13 cellular contexts compared by ENCODE assay signal in genomic region chr20:642398-643174, GRCh38. TPM values are rescaled to one million over a fixed set of nuclear protein-coding genes. Genes with fewer than 3 reads are reported as not detected.
DNase-seq lines count a peak whose midpoint lies in the region; ATAC-seq, FAIRE-seq and TF ChIP-seq lines count a peak whose summit lies in the region.
"Had no signal": no experiment of that assay in that cellular context is flagged by ENCODE, and none has a peak within 500 bp of the region (broad histone marks: within the 10 kb centered on the region; RNA-seq: fewer than 3 reads in every experiment).

No MANE protein-coding gene starts in this region.

- no peaks in the 10 kb centered on the region for H4K20me1 ChIP-seq in H1 (replicated peaks in 1 of 2; ENCODE audit: control insufficient read depth in 1 of 2, insufficient read depth in 2 of 2, low read length in 2 of 2)

- H3K9ac ChIP-seq in H1 (replicated peaks in 1 of 4; ENCODE audit: extremely low read depth in 1 of 4, low read depth in 3 of 4, low read length in 3 of 4) = no peak overlapping the region

- no peak for TF ChIP-seq POLR2A in H1 (IDR thresholded peaks at IDR 0.05; ENCODE audit: control extremely low read depth in 1 of 2, low read depth in 2 of 2, low read length in 2 of 2)
- TF ChIP-seq POLR2A in tibial nerve (IDR thresholded peaks at IDR 0.05) = no peak

- no peak overlapping the region for H3K27ac ChIP-seq in H1 (ENCODE audit: low read depth, low read length)
- peak overlapping the region; percentile 32 to 89 (median 73) for H3K27ac ChIP-seq in tibial nerve
- H3K27ac ChIP-seq: cardiac muscle cell had no signal

- TF ChIP-seq CTCF in H1 (IDR thresholded peaks at IDR 0.05; ENCODE audit: control extremely low read depth in 1 of 3, insufficient read depth in 1 of 3, low read depth in 1 of 3, low read length in 3 of 3) = no peak
- no peak for TF ChIP-seq CTCF in tibial nerve (IDR thresholded peaks at IDR 0.05)

- H2AK5ac ChIP-seq in H1 (ENCODE audit: low read depth, low read length) = no peak overlapping the region

- H3K36me3 ChIP-seq in H1 (ENCODE audit: control insufficient read depth in 2 of 4, insufficient read depth in 4 of 4, low read length in 3 of 4) (peaks cover 3 to 7% (median 4%) of the 10 kb centered on the region in 4 experiments; a peak in 6 of 8 replicates), tibial nerve (peaks cover 0 to 8% (median 0%) of the 10 kb centered on the region in 3 donors)

- no peak for TF ChIP-seq RAD21 in H1 (IDR thresholded peaks at IDR 0.05 in 1 of 2, conservative IDR thresholded peaks at IDR 0.05 in 1 of 2; ENCODE audit: low read depth in 2 of 2, low read length in 2 of 2)

- H2BK5ac ChIP-seq in H1 (ENCODE audit: low read depth, low read length) = no peak overlapping the region

- H3K79me1 ChIP-seq in H1 (ENCODE audit: low read depth, low read length) = no peaks in the 10 kb centered on the region

- H3K4me3 ChIP-seq in H1 (ENCODE audit: extremely low read depth in 1 of 4, insufficient read depth in 2 of 4, low read depth in 3 of 4, low read length in 4 of 4) = peak overlapping the region in 1 of 4 experiments; percentile 45; a peak in 1 of 8 replicates
- H3K4me3 ChIP-seq in tibial nerve = peak overlapping the region; percentile 8 to 50 (median 34)
- H3K4me3 ChIP-seq: cardiac muscle cell had no signal

- H2BK120ac ChIP-seq in H1 (replicated peaks; ENCODE audit: low read depth, low read length) = no peak overlapping the region

- H2BK20ac ChIP-seq in H1 (ENCODE audit: low read length) = no peak overlapping the region

- H3K18ac ChIP-seq in H1 (ENCODE audit: extremely low read depth, low read length) = no peak overlapping the region

- FAIRE-seq in H1 (lab: Jason Lieb, UNC) = no peak
- FAIRE-seq: RCC 7860 had no signal

- H2AFZ ChIP-seq in H1 (ENCODE audit: low read length) = no peak overlapping the region

- ATAC-seq in HG03571 (IDR thresholded peaks at IDR 0.05; ENCODE audit: unreplicated experiment) (no peak), HG02885 (IDR thresholded peaks at IDR 0.05; ENCODE audit: poor library complexity, unreplicated experiment) (no peak)
- ATAC-seq: activated CD8-positive, alpha-beta T cell treated with anti-CD3 and anti-CD28 coated beads for 36 hours had no signal

- H3K23ac ChIP-seq in H1 (ENCODE audit: insufficient read length) = no peak overlapping the region

- H3K4me1 ChIP-seq in H1 (replicated peaks in 1 of 4; ENCODE audit: control insufficient read depth in 3 of 4, insufficient read depth in 4 of 4, low read length in 3 of 4) (peaks cover 0 to 4% (median 1%) of the 10 kb centered on the region in 4 experiments; a peak in 2 of 7 replicates), tibial nerve (peaks cover 0 to 26% (median 10%) of the 10 kb centered on the region in 4 donors)

- no peak for TF ChIP-seq EP300 in H1 (IDR thresholded peaks at IDR 0.05; ENCODE audit: borderline replicate concordance in 1 of 2, low read depth in 2 of 2, low read length in 2 of 2)
- TF ChIP-seq EP300 in tibial nerve (IDR thresholded peaks at IDR 0.05) = no peak

- peak overlapping the region; percentile 41; the same call in 1 of the 2 replicates for H4K8ac ChIP-seq in H1 (ENCODE audit: extremely low read depth, insufficient read depth, low read length)

- H2BK15ac ChIP-seq in H1 (ENCODE audit: low read length) = no peak overlapping the region

- no peak overlapping the region for H3K56ac ChIP-seq in H1 (replicated peaks; ENCODE audit: insufficient read length, low read depth, low read length)

- H3K4me2 ChIP-seq in H1 (ENCODE audit: insufficient read depth in 1 of 2, low read depth in 2 of 2, low read length in 2 of 2) = peak overlapping the region; percentile 4 to 36; a peak in 2 of 4 replicates

- H4K91ac ChIP-seq in H1 (replicated peaks; ENCODE audit: insufficient read length, low read length) = no peak overlapping the region

- H3K23me2 ChIP-seq in H1 (ENCODE audit: low read depth, low read length) = no peaks in the 10 kb centered on the region

- 26% methylated on average over 22 of the region's 57 CpGs; no CpG with 5 or more reads in 1 of the 2 experiments for WGBS in H1 (ENCODE audit: extremely low coverage in 1 of 2, insufficient coverage in 1 of 2, insufficient read length in 1 of 2, insufficient replicate concordance in 2 of 2, low coverage in 1 of 2, low lambda C conversion rate in 2 of 2, missing lambda C conversion rate in 1 of 2), 2 experiments
- WGBS in tibial nerve, 2 donors = 3 to 8% methylated on average over 20 to 38 of the region's 57 CpGs

- H4K5ac ChIP-seq in H1 (ENCODE audit: insufficient read length, low read depth, low read length) = no peak overlapping the region

- no peak overlapping the region for H3K4ac ChIP-seq in H1 (replicated peaks; ENCODE audit: insufficient read length, low read depth, low read length)

- H3K9me3 ChIP-seq in H1 (ENCODE audit: insufficient read depth in 2 of 2, low read depth in 1 of 2, low read length in 1 of 2) (no peaks in the 10 kb centered on the region), tibial nerve (peaks cover 0 to 1% (median 0%) of the 10 kb centered on the region in 4 donors)

- no peaks in the 10 kb centered on the region for H3K27me3 ChIP-seq in H1 (replicated peaks in 1 of 4; ENCODE audit: control insufficient read depth in 3 of 4, extremely low read depth in 1 of 4, insufficient read depth in 3 of 4, low read length in 3 of 4)
- H3K27me3 ChIP-seq in tibial nerve = no peaks in the 10 kb centered on the region
- H3K27me3 ChIP-seq: cardiac muscle cell had no signal

- no peak overlapping the region for H3K14ac ChIP-seq in H1 (ENCODE audit: insufficient read length)

- CTCF ChIA-PET in H1 (lab: Charles Lee; ENCODE audit: partially characterized antibody) = interaction anchor here (0.5 to 11.0 kb wide), 12 partner anchors 13 to 1956 kb away, joined by 3 to 157 read pairs (median 4); partner anchors contain the start of gene CSNK2A1

- POLR2A ChIA-PET in H1 (lab: Charles Lee; ENCODE audit: partially characterized antibody) = interaction anchor here (0.7 to 1.1 kb wide), 4 partner anchors 60 to 161 kb away, joined by 3 read pairs; no protein-coding TSS in a partner anchor

- no peaks in the 10 kb centered on the region for H3K79me2 ChIP-seq in H1 (ENCODE audit: control insufficient read depth in 1 of 2, insufficient read depth in 2 of 2, low read length in 2 of 2)

- H2BK12ac ChIP-seq in H1 (ENCODE audit: low read depth, low read length) = no peak overlapping the region

- DNase-seq in NCI-H748 (lab: John Stamatoyannopoulos, UW; ENCODE audit: unreplicated experiment) = peak; percentile 61
- no peak for DNase-seq in NCI-H748 treated with DMSO at 0.1 percent for 48 hours (lab: John Stamatoyannopoulos, UW)
- DNase-seq in H1 (ENCODE audit: low read depth in 1 of 2, low spot score in 2 of 2) = no peak
- peak; percentile 61 for DNase-seq in midbrain (lab: John Stamatoyannopoulos, UW)
- no peak for DNase-seq in tibial nerve (ENCODE audit: low spot score in 2 of 2)
- no peak for DNase-seq in pons (ENCODE audit: low spot score)
- DNase-seq: activated CD8-positive, alpha-beta T cell treated with anti-CD3 and anti-CD28 coated beads for 36 hours; Kasumi-1; stimulated activated CD4-positive, alpha-beta T cell treated with anti-CD3 and anti-CD28 coated beads, Interleukin-4, amount 100 ng/mL, for 1 hour had no signal

TF ChIP-seq in H1, 55 proteins besides CTCF, POLR2A, EP300 and RAD21:
- TF ChIP-seq HDAC2 (IDR thresholded peaks at IDR 0.05; ENCODE audit: borderline replicate concordance in 1 of 2, low read depth in 2 of 2, low read length in 2 of 2) (no peak), CREB1 (IDR thresholded peaks at IDR 0.05) (0 out of 2 replicates have a peak, but pooled peaks have one; percentile 51)

RNA-seq across cellular contexts. Expression of gene SRXN1, which starts 10.4 kb away (rescaled TPM):
- 15.8 and 16.7 TPM in 2 replicates for total RNA-seq in H1 (2021; fragmentation: NEBNext Ultra II Directional; extraction: Animal tissue kit (Norgen Biotek cat#: 25700))
- polyA plus RNA-seq in H1 (2011; rRNA removed) = 12.2 and 12.7 TPM in 2 replicates
- polyA plus RNA-seq in H1 (2011; cell fraction: cytosol; rRNA removed) = 15.8 TPM
- 7.5 TPM for polyA plus RNA-seq in H1 (2011; cell fraction: nucleus; rRNA removed)
- 15.0 to 16.5 TPM (median 15.5 TPM) in 4 replicates for polyA plus RNA-seq in H1 (2012, experiment 1 of 2)
- 5.7 TPM for polyA plus RNA-seq in H1 (2012, experiment 2 of 2)
- 13.5 TPM for polyA plus RNA-seq in H1 (2013, experiment 1 of 2)
- polyA plus RNA-seq in H1 (2013, experiment 2 of 2) = 13.9 TPM
- polyA minus RNA-seq in H1 (2011; rRNA and poly(A)+ RNA removed) = 14.4 and 15.9 TPM in 2 replicates
- polyA minus RNA-seq in H1 (2011; cell fraction: cytosol; rRNA and poly(A)+ RNA removed) = 5.9 TPM
- polyA minus RNA-seq in H1 (2011; cell fraction: nucleus; rRNA and poly(A)+ RNA removed) = 7.6 TPM
- 10 to 100 TPM; 15.1 to 31.8 (median 19.5) TPM for total RNA-seq in tibial nerve

RNA-seq across cellular contexts. Expression of gene TCF15, which starts 32.5 kb away (rescaled TPM):
- total RNA-seq in H1 (2021; fragmentation: NEBNext Ultra II Directional; extraction: Animal tissue kit (Norgen Biotek cat#: 25700)) = 6.9 and 7.3 TPM in 2 replicates
- 3.7 and 4.4 TPM in 2 replicates for polyA plus RNA-seq in H1 (2011; rRNA removed)
- 4.0 TPM for polyA plus RNA-seq in H1 (2011; cell fraction: cytosol; rRNA removed)
- 2.3 TPM for polyA plus RNA-seq in H1 (2011; cell fraction: nucleus; rRNA removed)
- polyA plus RNA-seq in H1 (2012, experiment 1 of 2) = 3.3 to 7.0 TPM (median 5.5 TPM) in 4 replicates
- polyA plus RNA-seq in H1 (2012, experiment 2 of 2) = 1.3 TPM
- polyA plus RNA-seq in H1 (2013, experiment 1 of 2) = 5.6 TPM
- 5.4 TPM for polyA plus RNA-seq in H1 (2013, experiment 2 of 2)
- 0.15 and 0.38 TPM in 2 replicates for polyA minus RNA-seq in H1 (2011; rRNA and poly(A)+ RNA removed)
- 4.1 TPM for polyA minus RNA-seq in H1 (2011; cell fraction: cytosol; rRNA and poly(A)+ RNA removed)
- 2.9 TPM for polyA minus RNA-seq in H1 (2011; cell fraction: nucleus; rRNA and poly(A)+ RNA removed)
- 1 to 10 TPM in 2 of 4 donors, under 1 TPM in 1, not detected in 1; 0.30 to 4.5 (median 1.1) TPM for total RNA-seq in tibial nerve

RNA-seq across cellular contexts. Expression of gene SCRT2, which starts 33.0 kb away (rescaled TPM):
- total RNA-seq in H1 (2021; fragmentation: NEBNext Ultra II Directional; extraction: Animal tissue kit (Norgen Biotek cat#: 25700)) = 0.27 and 0.34 TPM in 2 replicates
- 0.12 and 0.14 TPM in 2 replicates for polyA plus RNA-seq in H1 (2011; rRNA removed)
- polyA plus RNA-seq in H1 (2011; cell fraction: cytosol; rRNA removed) = 0.05 TPM
- 0.57 TPM for polyA plus RNA-seq in H1 (2011; cell fraction: nucleus; rRNA removed)
- 0.21 to 0.36 TPM (median 0.32 TPM) in 4 replicates for polyA plus RNA-seq in H1 (2012, experiment 1 of 2)
- 0.25 TPM for polyA plus RNA-seq in H1 (2012, experiment 2 of 2)
- polyA plus RNA-seq in H1 (2013, experiment 1 of 2) = 0.59 TPM
- polyA plus RNA-seq in H1 (2013, experiment 2 of 2) = 0.55 TPM
- polyA minus RNA-seq in H1 (2011; rRNA and poly(A)+ RNA removed) = 0.05 and 0.06 TPM in 2 replicates
- 0.44 TPM for polyA minus RNA-seq in H1 (2011; cell fraction: cytosol; rRNA and poly(A)+ RNA removed)
- polyA minus RNA-seq in H1 (2011; cell fraction: nucleus; rRNA and poly(A)+ RNA removed) = 0.30 TPM
- not detected for total RNA-seq in tibial nerve
- total RNA-seq: activated CD8-positive, alpha-beta T cell treated with anti-CD3 and anti-CD28 coated beads for 36 hours; cardiac muscle cell had no signal
- polyA plus RNA-seq: cardiac muscle cell had no signal

Comparison
In these comparisons a context has a peak if more than half of its experiments do, and no peak if none do; other contexts are left out.
1. DNase-seq: peak in NCI-H748 (single experiment) and midbrain (single experiment); none in NCI-H748 treated with DMSO at 0.1 percent for 48 hours (single experiment), H1 (0 of 2), tibial nerve (0 of 2) and pons (single experiment).